Comparison of ENCODE assay signal across 1 cellular context in the genomic region with DNA sequence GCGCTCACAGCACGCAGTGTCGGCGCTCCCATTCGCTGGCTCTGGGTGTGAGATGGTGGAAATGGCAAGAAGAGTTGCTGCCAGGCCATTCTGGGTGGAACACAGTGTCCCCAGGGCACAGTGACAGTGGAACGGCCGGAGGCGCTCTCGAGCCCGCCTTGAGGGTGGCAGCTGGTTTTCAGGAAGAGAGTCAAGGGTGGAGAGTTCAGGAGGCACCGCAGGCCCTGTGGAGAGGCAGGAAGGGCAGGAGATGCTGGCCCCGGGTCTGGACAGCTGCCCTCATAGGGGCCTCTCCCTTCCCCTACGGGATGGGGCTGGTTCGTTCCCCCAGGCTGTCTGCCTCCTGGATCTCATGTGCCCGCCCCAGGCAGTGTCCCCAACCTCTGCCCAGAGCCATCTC.
TF ChIP-seq lines count a peak whose summit lies in the region.

No MANE protein-coding gene starts in this region.

TF ChIP-seq in HCT116, 20 proteins besides CTCF, POLR2A, EP300 and RAD21 (continued from another document):
- TF ChIP-seq, protein P1, sequence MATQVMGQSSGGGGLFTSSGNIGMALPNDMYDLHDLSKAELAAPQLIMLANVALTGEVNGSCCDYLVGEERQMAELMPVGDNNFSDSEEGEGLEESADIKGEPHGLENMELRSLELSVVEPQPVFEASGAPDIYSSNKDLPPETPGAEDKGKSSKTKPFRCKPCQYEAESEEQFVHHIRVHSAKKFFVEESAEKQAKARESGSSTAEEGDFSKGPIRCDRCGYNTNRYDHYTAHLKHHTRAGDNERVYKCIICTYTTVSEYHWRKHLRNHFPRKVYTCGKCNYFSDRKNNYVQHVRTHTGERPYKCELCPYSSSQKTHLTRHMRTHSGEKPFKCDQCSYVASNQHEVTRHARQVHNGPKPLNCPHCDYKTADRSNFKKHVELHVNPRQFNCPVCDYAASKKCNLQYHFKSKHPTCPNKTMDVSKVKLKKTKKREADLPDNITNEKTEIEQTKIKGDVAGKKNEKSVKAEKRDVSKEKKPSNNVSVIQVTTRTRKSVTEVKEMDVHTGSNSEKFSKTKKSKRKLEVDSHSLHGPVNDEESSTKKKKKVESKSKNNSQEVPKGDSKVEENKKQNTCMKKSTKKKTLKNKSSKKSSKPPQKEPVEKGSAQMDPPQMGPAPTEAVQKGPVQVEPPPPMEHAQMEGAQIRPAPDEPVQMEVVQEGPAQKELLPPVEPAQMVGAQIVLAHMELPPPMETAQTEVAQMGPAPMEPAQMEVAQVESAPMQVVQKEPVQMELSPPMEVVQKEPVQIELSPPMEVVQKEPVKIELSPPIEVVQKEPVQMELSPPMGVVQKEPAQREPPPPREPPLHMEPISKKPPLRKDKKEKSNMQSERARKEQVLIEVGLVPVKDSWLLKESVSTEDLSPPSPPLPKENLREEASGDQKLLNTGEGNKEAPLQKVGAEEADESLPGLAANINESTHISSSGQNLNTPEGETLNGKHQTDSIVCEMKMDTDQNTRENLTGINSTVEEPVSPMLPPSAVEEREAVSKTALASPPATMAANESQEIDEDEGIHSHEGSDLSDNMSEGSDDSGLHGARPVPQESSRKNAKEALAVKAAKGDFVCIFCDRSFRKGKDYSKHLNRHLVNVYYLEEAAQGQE (IDR thresholded peaks at IDR 0.05; ENCODE audit: low read depth): no peak
- TF ChIP-seq ELF1 (IDR thresholded peaks at IDR 0.05; ENCODE audit: borderline replicate concordance, low read depth) (no peak), FOSL1 (IDR thresholded peaks at IDR 0.05; ENCODE audit: low read depth) (no peak), ZNF274 (IDR thresholded peaks at IDR 0.05; ENCODE audit: low read depth, low read length) (no peak), TCF7L2 (IDR thresholded peaks at IDR 0.05; ENCODE audit: borderline replicate concordance, extremely low read depth, insufficient read depth, insufficient read length) (no peak), EZH2 (IDR thresholded peaks at IDR 0.05) (no peak), POLR2AphosphoS5 (IDR thresholded peaks at IDR 0.05; ENCODE audit: low read depth, low read length) (no peak), MAX (IDR thresholded peaks at IDR 0.05) (no peak), EGR1 (IDR thresholded peaks at IDR 0.05; ENCODE audit: low read depth) (no peak), SP1 (IDR thresholded peaks at IDR 0.05; ENCODE audit: low read depth) (no peak), CEBPB (IDR thresholded peaks at IDR 0.05; ENCODE audit: low read depth) (no peak)
- TF ChIP-seq, protein P2, sequence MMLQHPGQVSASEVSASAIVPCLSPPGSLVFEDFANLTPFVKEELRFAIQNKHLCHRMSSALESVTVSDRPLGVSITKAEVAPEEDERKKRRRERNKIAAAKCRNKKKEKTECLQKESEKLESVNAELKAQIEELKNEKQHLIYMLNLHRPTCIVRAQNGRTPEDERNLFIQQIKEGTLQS (IDR thresholded peaks at IDR 0.05): no peak
